ENCODE assay signal across 27 cellular contexts in the genomic region with DNA sequence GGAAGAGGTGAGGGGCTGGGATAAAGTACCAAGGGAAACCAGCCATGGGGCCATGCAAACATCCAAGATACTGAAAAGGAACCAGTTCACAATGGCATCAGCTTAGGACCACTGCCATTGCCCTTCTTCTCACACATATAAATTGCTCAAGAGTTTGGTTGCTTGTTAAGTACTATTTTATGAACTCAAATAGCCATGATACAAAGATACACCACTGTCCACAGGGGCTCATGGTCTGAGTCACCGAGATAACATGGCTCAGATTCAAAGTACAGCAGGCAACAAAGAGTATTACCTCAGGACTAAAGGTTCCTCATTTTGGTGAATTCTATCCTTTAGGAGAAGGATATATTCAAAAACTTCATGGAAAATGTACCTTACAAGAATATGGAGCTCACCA. TPM values are rescaled to one million over a fixed set of nuclear protein-coding genes. Genes with fewer than 3 reads are reported as not detected.
DNase-seq lines count a peak whose midpoint lies in the region; ATAC-seq, FAIRE-seq and TF ChIP-seq lines count a peak whose summit lies in the region.
"Had no signal": no experiment of that assay in that cellular context is flagged by ENCODE, and none has a peak within 500 bp of the region (broad histone marks: within the 10 kb centered on the region; RNA-seq: fewer than 3 reads in every experiment).

No MANE protein-coding gene starts in this region.

- no peak for FAIRE-seq in small intestine (lab: Jason Lieb, UNC)
- FAIRE-seq: D721Med, GM19239 had no signal

- H3K9me2 ChIP-seq in hepatocyte (replicated peaks; ENCODE audit: insufficient read depth) = no peaks in the 10 kb centered on the region

- H3K4me3 ChIP-seq in NB4 (ENCODE audit: low read depth, low read length) (no peak overlapping the region), astrocyte of the spinal cord (ENCODE audit: low read depth, low read length) (no peak overlapping the region), hepatocyte (no peak overlapping the region), small intestine (ENCODE audit: low read depth in 1 of 2, low read length in 2 of 2) (no peak overlapping the region)
- H3K4me3 ChIP-seq: colonic mucosa, esophagus squamous epithelium, lung, neural progenitor cell, transverse colon had no signal

- no peaks in the 10 kb centered on the region for H3K27me3 Mint-ChIP-seq in endothelial cell (ENCODE audit: unreplicated experiment)
- H3K27me3 Mint-ChIP-seq: activated CD4-positive, alpha-beta memory T cell treated with anti-CD3 and anti-CD28 coated beads for 36 hours; brain; effector memory CD8-positive, alpha-beta T cell; progenitor cell of endocrine pancreas had no signal

- H3K36me3 Mint-ChIP-seq in endothelial cell (ENCODE audit: low read depth, unreplicated experiment) = no peaks in the 10 kb centered on the region
- H3K36me3 Mint-ChIP-seq: activated CD4-positive, alpha-beta memory T cell treated with anti-CD3 and anti-CD28 coated beads for 36 hours; CD4-positive, CD25-positive, alpha-beta regulatory T cell had no signal

- ATAC-seq in HG03025 (IDR thresholded peaks at IDR 0.05; ENCODE audit: low FRiP score, unreplicated experiment) = no peak
- no peak for ATAC-seq in HG02885 (IDR thresholded peaks at IDR 0.05; ENCODE audit: poor library complexity, unreplicated experiment)
- ATAC-seq: activated CD4-positive, CD25-positive, alpha-beta regulatory T cell treated with anti-CD3 and anti-CD28 coated beads, Interleukin-2, amount 50 U/mL, for 24 hours; effector memory CD8-positive, alpha-beta T cell had no signal

- no peak overlapping the region for H3K27ac Mint-ChIP-seq in endothelial cell (ENCODE audit: unreplicated experiment)
- H3K27ac Mint-ChIP-seq: activated CD4-positive, alpha-beta memory T cell treated with anti-CD3 and anti-CD28 coated beads for 36 hours; activated naive CD8-positive, alpha-beta T cell treated with anti-CD3 and anti-CD28 coated beads, Interleukin-2, amount 10 ng/mL, durations not matched to agents 7 days and 5 days; brain; CD4-positive, CD25-positive, alpha-beta regulatory T cell; effector memory CD8-positive, alpha-beta T cell; HFFc6; neural progenitor cell; progenitor cell of endocrine pancreas had no signal

- H3K4me2 ChIP-seq in hepatocyte = peak overlapping the region; percentile 6
- H3K4me2 ChIP-seq: KMS-11, neural progenitor cell had no signal

- peaks cover 18% of the 10 kb centered on the region for H3K4me1 ChIP-seq in hepatocyte (ENCODE audit: insufficient read depth)
- H3K4me1 ChIP-seq in small intestine (ENCODE audit: control insufficient read depth in 2 of 2, insufficient read depth in 1 of 2, low read depth in 1 of 2, low read length in 1 of 2) = peaks cover 7 to 11% of the 10 kb centered on the region in 2 donors

- H3K36me3 ChIP-seq in hepatocyte (replicated peaks; ENCODE audit: insufficient read depth, low read depth) (no peaks in the 10 kb centered on the region), small intestine (ENCODE audit: control insufficient read depth in 2 of 2, insufficient read depth in 2 of 2, low read length in 2 of 2) (no peaks in the 10 kb centered on the region)
- H3K36me3 ChIP-seq: colonic mucosa, esophagus squamous epithelium, neural progenitor cell, transverse colon had no signal

- H3K27me3 ChIP-seq in hepatocyte (no peaks in the 10 kb centered on the region), small intestine (ENCODE audit: control insufficient read depth in 2 of 2, insufficient read depth in 2 of 2, low read length in 2 of 2) (no peaks in the 10 kb centered on the region)
- H3K27me3 ChIP-seq: colonic mucosa, esophagus squamous epithelium, neural progenitor cell, transverse colon had no signal

- H3K9me3 Mint-ChIP-seq in endothelial cell (ENCODE audit: unreplicated experiment) = no peaks in the 10 kb centered on the region
- H3K9me3 Mint-ChIP-seq: activated CD4-positive, alpha-beta memory T cell treated with anti-CD3 and anti-CD28 coated beads for 36 hours; CD4-positive, CD25-positive, alpha-beta regulatory T cell; effector memory CD8-positive, alpha-beta T cell; HFFc6 had no signal

- H2AFZ ChIP-seq in hepatocyte = no peak overlapping the region
- H2AFZ ChIP-seq: neural progenitor cell had no signal

- peaks cover 34% of the 10 kb centered on the region for H3K4me1 Mint-ChIP-seq in endothelial cell (ENCODE audit: unreplicated experiment)

- no peak for TF ChIP-seq CTCF in NB4 (IDR thresholded peaks at IDR 0.05; ENCODE audit: low read depth, low read length)
- TF ChIP-seq CTCF in astrocyte of the spinal cord (IDR thresholded peaks at IDR 0.05; ENCODE audit: low read depth, low read length) = no peak
- no peak for TF ChIP-seq CTCF in hepatocyte (IDR thresholded peaks at IDR 0.05; ENCODE audit: poor library complexity)
- no peak for TF ChIP-seq CTCF in endothelial cell (IDR thresholded peaks at IDR 0.05; ENCODE audit: unreplicated experiment)

- TF ChIP-seq POLR2A in NB4 (IDR thresholded peaks at IDR 0.05; ENCODE audit: extremely low read depth, insufficient read length) = no peak

- no peaks in the 10 kb centered on the region for H4K20me1 ChIP-seq in hepatocyte (ENCODE audit: insufficient read depth, poor library complexity, severe bottlenecking)

- H3K27ac ChIP-seq in hepatocyte = peak overlapping the region; percentile 66
- peak overlapping the region in 1 of 2 donors; percentile 20 for H3K27ac ChIP-seq in small intestine (ENCODE audit: low read depth in 1 of 2, low read length in 1 of 2)
- H3K27ac ChIP-seq: colonic mucosa, esophagus squamous epithelium, KMS-11, neural progenitor cell, transverse colon had no signal

- peaks cover 68% of the 10 kb centered on the region for H3K79me2 ChIP-seq in hepatocyte

- in situ Hi-C loops in astrocyte of the spinal cord (cut with HindIII; ENCODE audit: low sequenced_read_pairs) = no loop called here

- 72% methylated on average over 1 of the region's 1 CpG for WGBS in hepatocyte (ENCODE audit: low lambda C conversion rate, missing lambda C conversion rate)
- WGBS in small intestine, 3 donors = 16 to 59% (median 47%) methylated on average over 1 of the region's 1 CpG

- H3K4me3 Mint-ChIP-seq in endothelial cell (ENCODE audit: unreplicated experiment) = no peak overlapping the region
- H3K4me3 Mint-ChIP-seq: activated CD4-positive, alpha-beta memory T cell treated with anti-CD3 and anti-CD28 coated beads for 36 hours; activated naive CD8-positive, alpha-beta T cell treated with anti-CD3 and anti-CD28 coated beads, Interleukin-2, amount 10 ng/mL, durations not matched to agents 7 days and 5 days; brain; CD4-positive, CD25-positive, alpha-beta regulatory T cell; effector memory CD8-positive, alpha-beta T cell; HFFc6; neural progenitor cell had no signal

- H3K9me3 ChIP-seq in hepatocyte (ENCODE audit: low read depth) = no peaks in the 10 kb centered on the region
- H3K9me3 ChIP-seq in small intestine (ENCODE audit: control insufficient read depth, low read depth) = no peaks in the 10 kb centered on the region
- H3K9me3 ChIP-seq: colonic mucosa, esophagus squamous epithelium, transverse colon had no signal

- DNase-seq in NB4 (ENCODE audit: low read depth) (peak; percentile 9), astrocyte of the spinal cord (ENCODE audit: low read depth, low spot score) (peak; percentile 58), hepatocyte (ENCODE audit: low spot score) (peak; percentile 34), small intestine (peak; percentile 78), endothelial cell (ENCODE audit: low spot score) (no peak)
- DNase-seq: activated CD4-positive, alpha-beta memory T cell treated with anti-CD3 and anti-CD28 coated beads for 36 hours; activated naive CD8-positive, alpha-beta T cell treated with anti-CD3 and anti-CD28 coated beads, Interleukin-2, amount 10 ng/mL, durations not matched to agents 7 days and 5 days; CD4-positive, CD25-positive, alpha-beta regulatory T cell; colonic mucosa; effector memory CD8-positive, alpha-beta T cell; esophagus squamous epithelium; HFFc6; NCI-H1694; NCI-H2171 treated with DMSO at 0.1 percent for 48 hours; NCI-H526 treated with DMSO at 0.1 percent for 48 hours; T-helper 9 cell; transverse colon had no signal

RNA-seq across cellular contexts. Expression of gene FANCC, which starts 55.6 kb away (rescaled TPM):
- total RNA-seq in hepatocyte (11.8 and 15.6 TPM in 2 replicates), endothelial cell (ENCODE audit: unreplicated experiment) (16.7 TPM)
- polyA plus RNA-seq in hepatocyte (13.1 TPM in 2 replicates), small intestine (1 to 10 TPM; 4.9 to 8.3 (median 5.9) TPM)
